Comparison of ENCODE assay signal across 16 cellular contexts in the genomic region with DNA sequence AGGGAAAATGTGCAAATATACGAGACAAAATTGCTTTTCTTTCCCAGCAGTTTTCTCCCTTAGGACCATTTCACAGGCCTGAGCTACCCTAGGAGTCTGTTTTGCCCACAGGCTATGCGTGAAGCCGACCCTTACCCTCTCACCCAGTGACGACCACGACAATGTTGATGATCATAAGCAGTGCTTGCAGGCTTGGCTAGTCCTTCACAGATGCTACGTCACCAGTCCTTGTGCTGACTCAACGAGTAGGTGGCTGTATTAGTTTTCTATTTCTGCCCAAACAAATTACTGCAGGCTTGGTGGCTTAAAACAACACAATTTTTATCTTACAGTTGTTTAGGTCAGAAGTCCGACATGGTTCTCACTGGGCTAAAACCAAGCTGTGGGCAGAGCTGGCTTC.
"Had no signal": no experiment of that assay in that cellular context is flagged by ENCODE, and none has a peak within 500 bp of the region (broad histone marks: within the 10 kb centered on the region; RNA-seq: fewer than 3 reads in every experiment).

No MANE protein-coding gene starts in this region.

- DNase-seq: activated CD4-positive, alpha-beta T cell treated with anti-CD3 and anti-CD28 coated beads, Interleukin-2, amount 10 ng/mL, durations not matched to agents 7 days and 5 days; activated CD4-positive, CD25-positive, alpha-beta regulatory T cell; activated CD8-positive, alpha-beta memory T cell treated with anti-CD3 and anti-CD28 coated beads for 24 hours; activated naive CD8-positive, alpha-beta T cell treated with anti-CD3 and anti-CD28 coated beads for 36 hours; gastrocnemius medialis; heart right ventricle; left lung; naive thymus-derived CD8-positive, alpha-beta T cell; upper lobe of left lung had no signal

- H3K27ac ChIP-seq: gastrocnemius medialis, heart right ventricle, left lung, upper lobe of left lung had no signal

- ATAC-seq: esophagus mucosa; gastrocnemius medialis; heart right ventricle; left lung; naive thymus-derived CD8-positive, alpha-beta T cell had no signal

- H3K4me1 Mint-ChIP-seq: activated CD4-positive, alpha-beta T cell treated with anti-CD3 and anti-CD28 coated beads, Interleukin-2, amount 10 ng/mL, durations not matched to agents 7 days and 5 days; activated naive CD8-positive, alpha-beta T cell treated with anti-CD3 and anti-CD28 coated beads for 36 hours; naive thymus-derived CD8-positive, alpha-beta T cell had no signal

- H3K4me3 Mint-ChIP-seq: activated CD4-positive, alpha-beta T cell treated with anti-CD3 and anti-CD28 coated beads, Interleukin-2, amount 10 ng/mL, durations not matched to agents 7 days and 5 days; activated naive CD8-positive, alpha-beta T cell treated with anti-CD3 and anti-CD28 coated beads for 36 hours; activated T-helper 1 cell treated with anti-CD3 and anti-CD28 coated beads, Interleukin-12 subunit alpha, Interleukin-12 subunit beta, Interleukin-2, Interleukin-4 antibody, amounts not matched to agents 30 ng/mL and 10 ng/mL and 1 ng/mL, durations not matched to agents 14 hours and 24 hours and 36 hours; naive thymus-derived CD8-positive, alpha-beta T cell; stimulated activated naive CD8-positive, alpha-beta T cell treated with anti-CD3 and anti-CD28 coated beads, Interleukin-15, Interleukin-2, amounts not matched to agents 100 ng/mL and 50 ng/mL, for 24 hours; T-helper 2 cell treated with Interferon-gamma antibody and Interleukin-4, amounts not matched to agents 5 μg/mL and 100 μg/mL, for 36 hours had no signal

- H3K9me3 Mint-ChIP-seq: activated CD4-positive, alpha-beta T cell treated with anti-CD3 and anti-CD28 coated beads, Interleukin-2, amount 10 ng/mL, durations not matched to agents 7 days and 5 days; T-helper 2 cell treated with Interferon-gamma antibody and Interleukin-4, amounts not matched to agents 5 μg/mL and 100 μg/mL, for 36 hours had no signal

- H3K27me3 Mint-ChIP-seq: activated CD4-positive, alpha-beta T cell treated with anti-CD3 and anti-CD28 coated beads, Interleukin-2, amount 10 ng/mL, durations not matched to agents 7 days and 5 days; activated naive CD8-positive, alpha-beta T cell treated with anti-CD3 and anti-CD28 coated beads for 36 hours had no signal

- H3K4me3 ChIP-seq: gastrocnemius medialis, heart right ventricle, left lung, smooth muscle cell, upper lobe of left lung had no signal

- H3K27ac Mint-ChIP-seq: activated CD4-positive, alpha-beta T cell treated with anti-CD3 and anti-CD28 coated beads, Interleukin-2, amount 10 ng/mL, durations not matched to agents 7 days and 5 days; activated naive CD8-positive, alpha-beta T cell treated with anti-CD3 and anti-CD28 coated beads for 36 hours; activated T-helper 1 cell treated with anti-CD3 and anti-CD28 coated beads, Interleukin-12 subunit alpha, Interleukin-12 subunit beta, Interleukin-2, Interleukin-4 antibody, amounts not matched to agents 30 ng/mL and 10 ng/mL and 1 ng/mL, durations not matched to agents 14 hours and 24 hours and 36 hours; naive thymus-derived CD8-positive, alpha-beta T cell; stimulated activated naive CD8-positive, alpha-beta T cell treated with anti-CD3 and anti-CD28 coated beads, Interleukin-15, Interleukin-2, amounts not matched to agents 100 ng/mL and 50 ng/mL, for 24 hours; T-helper 2 cell treated with Interferon-gamma antibody and Interleukin-4, amounts not matched to agents 5 μg/mL and 100 μg/mL, for 36 hours had no signal

- H3K9me3 ChIP-seq: gastrocnemius medialis, heart right ventricle, left lung, upper lobe of left lung had no signal

- H3K27me3 ChIP-seq: gastrocnemius medialis, heart right ventricle, left lung, upper lobe of left lung had no signal

- H3K36me3 ChIP-seq: gastrocnemius medialis, heart right ventricle, left lung, upper lobe of left lung had no signal

- H3K4me1 ChIP-seq: gastrocnemius medialis, left lung, upper lobe of left lung had no signal

- H3K4me2 ChIP-seq: smooth muscle cell had no signal

- FAIRE-seq: colon, keratinocyte had no signal

- H3K36me3 Mint-ChIP-seq: activated naive CD8-positive, alpha-beta T cell treated with anti-CD3 and anti-CD28 coated beads for 36 hours; naive thymus-derived CD8-positive, alpha-beta T cell had no signal
